17 cellular contexts compared by ENCODE assay signal in genomic region chr19:30178721-30179402, GRCh38.
DNase-seq lines count a peak whose midpoint lies in the region; ATAC-seq and TF ChIP-seq lines count a peak whose summit lies in the region.
"Had no signal": no experiment of that assay in that cellular context is flagged by ENCODE, and none has a peak within 500 bp of the region (broad histone marks: within the 10 kb centered on the region; RNA-seq: fewer than 3 reads in every experiment).

No MANE protein-coding gene starts in this region.

- POLR2A ChIA-PET in WTC11 (lab: Charles Lee) = no interaction called here
- POLR2A ChIA-PET in naive thymus-derived CD4-positive, alpha-beta T cell (lab: Charles Lee) = no interaction called here

- peaks cover 2% of the 10 kb centered on the region for H3K27me3 Mint-ChIP-seq in activated CD4-positive, alpha-beta T cell treated with anti-CD3 and anti-CD28 coated beads, Interleukin-2, amount 10 ng/mL, durations not matched to agents 24 days and 14 days
- H3K27me3 Mint-ChIP-seq in WTC11 (ENCODE audit: low read depth) (peaks cover 11% of the 10 kb centered on the region), osteocyte (ENCODE audit: unreplicated experiment) (no peaks in the 10 kb centered on the region)
- H3K27me3 Mint-ChIP-seq in naive thymus-derived CD4-positive, alpha-beta T cell = peaks cover 0 to 35% (median 19%) of the 10 kb centered on the region in 5 donors

- CTCF ChIA-PET in WTC11 (lab: Charles Lee) = no interaction called here
- CTCF ChIA-PET in naive thymus-derived CD4-positive, alpha-beta T cell (lab: Charles Lee) = no interaction called here

- peak; percentile 23 for DNase-seq in activated CD4-positive, alpha-beta T cell treated with anti-CD3 and anti-CD28 coated beads, Interleukin-2, amount 10 ng/mL, durations not matched to agents 24 days and 14 days
- DNase-seq in activated CD4-positive, alpha-beta T cell treated with anti-CD3 and anti-CD28 coated beads, Interleukin-2, amount 50 U/mL, for 1 hour = no peak
- no peak for DNase-seq in WTC11 (ENCODE audit: low spot score)
- peak; percentile 18 for DNase-seq in iPS-NIHi7 (ENCODE audit: extremely low spot score)
- DNase-seq in osteocyte (ENCODE audit: extremely low spot score, unreplicated experiment) = no peak
- DNase-seq in SHP77 (lab: John Stamatoyannopoulos, UW) = no peak
- no peak for DNase-seq in naive thymus-derived CD4-positive, alpha-beta T cell
- DNase-seq: AML-193; Caco-2; CD8-positive, alpha-beta memory T cell; DND-41; GM23248; KG1 had no signal

- peaks cover 20% of the 10 kb centered on the region for H3K9me3 Mint-ChIP-seq in activated CD4-positive, alpha-beta T cell treated with anti-CD3 and anti-CD28 coated beads, Interleukin-2, amount 10 ng/mL, durations not matched to agents 24 days and 14 days
- H3K9me3 Mint-ChIP-seq in WTC11 (peaks cover 64% of the 10 kb centered on the region), osteocyte (ENCODE audit: unreplicated experiment) (peaks cover 67% of the 10 kb centered on the region)
- H3K9me3 Mint-ChIP-seq in naive thymus-derived CD4-positive, alpha-beta T cell = peaks cover 10 to 66% (median 27%) of the 10 kb centered on the region in 11 donors

- no peaks in the 10 kb centered on the region for H3K36me3 ChIP-seq in naive thymus-derived CD4-positive, alpha-beta T cell (ENCODE audit: control insufficient read depth in 2 of 3, insufficient read depth in 3 of 3, low read length in 3 of 3)
- H3K36me3 ChIP-seq: BLaER1 had no signal

- H3K9me3 ChIP-seq in naive thymus-derived CD4-positive, alpha-beta T cell (ENCODE audit: control insufficient read depth in 2 of 3, low read length in 3 of 3) = peaks cover 0 to 6% (median 6%) of the 10 kb centered on the region in 3 experiments

- H3K4me1 Mint-ChIP-seq in activated CD4-positive, alpha-beta T cell treated with anti-CD3 and anti-CD28 coated beads, Interleukin-2, amount 10 ng/mL, durations not matched to agents 24 days and 14 days = no peaks in the 10 kb centered on the region
- H3K4me1 Mint-ChIP-seq in WTC11 (peaks cover 33% of the 10 kb centered on the region), osteocyte (ENCODE audit: unreplicated experiment) (no peaks in the 10 kb centered on the region)
- H3K4me1 Mint-ChIP-seq in naive thymus-derived CD4-positive, alpha-beta T cell = no peaks in the 10 kb centered on the region
- H3K4me1 Mint-ChIP-seq: CD8-positive, alpha-beta memory T cell; IgD-negative memory B cell had no signal

- intact Hi-C loops in activated CD4-positive, alpha-beta T cell treated with anti-CD3 and anti-CD28 coated beads, Interleukin-2, amount 10 ng/mL, durations not matched to agents 24 days and 14 days (cut with micrococcal nuclease) = no loop called here
- intact Hi-C loops in naive thymus-derived CD4-positive, alpha-beta T cell (cut with micrococcal nuclease) = no loop called here

- H3K4me3 Mint-ChIP-seq in activated CD4-positive, alpha-beta T cell treated with anti-CD3 and anti-CD28 coated beads, Interleukin-2, amount 10 ng/mL, durations not matched to agents 24 days and 14 days = no peak overlapping the region
- no peak overlapping the region for H3K4me3 Mint-ChIP-seq in WTC11
- H3K4me3 Mint-ChIP-seq in osteocyte (ENCODE audit: unreplicated experiment) = no peak overlapping the region
- no peak overlapping the region for H3K4me3 Mint-ChIP-seq in naive thymus-derived CD4-positive, alpha-beta T cell
- H3K4me3 Mint-ChIP-seq: CD8-positive, alpha-beta memory T cell; IgD-negative memory B cell had no signal

- no peaks in the 10 kb centered on the region for H3K27me3 ChIP-seq in naive thymus-derived CD4-positive, alpha-beta T cell (ENCODE audit: control insufficient read depth in 2 of 2, insufficient read depth in 2 of 2, low read length in 2 of 2)
- H3K27me3 ChIP-seq: BLaER1 had no signal

- no peak overlapping the region for H3K27ac Mint-ChIP-seq in activated CD4-positive, alpha-beta T cell treated with anti-CD3 and anti-CD28 coated beads, Interleukin-2, amount 10 ng/mL, durations not matched to agents 24 days and 14 days
- no peak overlapping the region; the same call in 1 of the 2 replicates for H3K27ac Mint-ChIP-seq in WTC11
- no peak overlapping the region for H3K27ac Mint-ChIP-seq in osteocyte (ENCODE audit: unreplicated experiment)
- no peak overlapping the region for H3K27ac Mint-ChIP-seq in naive thymus-derived CD4-positive, alpha-beta T cell
- H3K27ac Mint-ChIP-seq: CD8-positive, alpha-beta memory T cell; IgD-negative memory B cell had no signal

- no peak for TF ChIP-seq CTCF in WTC11 (IDR thresholded peaks at IDR 0.05)
- TF ChIP-seq CTCF in osteocyte (IDR thresholded peaks at IDR 0.05) = no peak

- no peaks in the 10 kb centered on the region for H3K36me3 Mint-ChIP-seq in activated CD4-positive, alpha-beta T cell treated with anti-CD3 and anti-CD28 coated beads, Interleukin-2, amount 10 ng/mL, durations not matched to agents 24 days and 14 days (ENCODE audit: low read depth)
- H3K36me3 Mint-ChIP-seq in WTC11 = peaks cover 37% of the 10 kb centered on the region
- H3K36me3 Mint-ChIP-seq in osteocyte (ENCODE audit: unreplicated experiment) = no peaks in the 10 kb centered on the region
- peaks cover 0 to 13% (median under 1%) of the 10 kb centered on the region in 5 donors for H3K36me3 Mint-ChIP-seq in naive thymus-derived CD4-positive, alpha-beta T cell
- H3K36me3 Mint-ChIP-seq: CD8-positive, alpha-beta memory T cell had no signal

- no peaks in the 10 kb centered on the region for H3K4me1 ChIP-seq in naive thymus-derived CD4-positive, alpha-beta T cell (ENCODE audit: control insufficient read depth in 2 of 2, insufficient read depth in 2 of 2, low read length in 2 of 2)
- H3K4me1 ChIP-seq: BLaER1, Caco-2 had no signal

- H3K4me3 ChIP-seq in naive thymus-derived CD4-positive, alpha-beta T cell (ENCODE audit: low read length) = no peak overlapping the region
- H3K4me3 ChIP-seq: BLaER1, GM23248 had no signal

- no peak overlapping the region for H3K27ac ChIP-seq in naive thymus-derived CD4-positive, alpha-beta T cell (ENCODE audit: low read depth, low read length)
- H3K27ac ChIP-seq: 22Rv1, BLaER1, GM23248 had no signal

- ATAC-seq in WTC11 = peak; percentile 60
- no peak for ATAC-seq in naive thymus-derived CD4-positive, alpha-beta T cell
- ATAC-seq: HCT116 had no signal

TF ChIP-seq in WTC11, 78 proteins besides CTCF, POLR2A, EP300 and RAD21:
- TF ChIP-seq NFE2L1 (CRISPR knock-in tag; IDR thresholded peaks at IDR 0.05) (no peak), ZNF121 (CRISPR knock-in tag; IDR thresholded peaks at IDR 0.05) (no peak), NFATC4 (CRISPR knock-in tag; IDR thresholded peaks at IDR 0.05) (no peak), FOXP1 (CRISPR knock-in tag; IDR thresholded peaks at IDR 0.05; ENCODE audit: borderline replicate concordance) (no peak), ESRRA (CRISPR knock-in tag; IDR thresholded peaks at IDR 0.05; ENCODE audit: borderline replicate concordance) (no peak), TEAD1 (CRISPR knock-in tag; IDR thresholded peaks at IDR 0.05) (no peak), ZNF425 (CRISPR knock-in tag; conservative IDR thresholded peaks at IDR 0.05) (no peak), CREB1 (CRISPR knock-in tag; IDR thresholded peaks at IDR 0.05) (no peak), CREM (CRISPR knock-in tag; IDR thresholded peaks at IDR 0.05) (no peak), KAT7 (CRISPR knock-in tag; IDR thresholded peaks at IDR 0.05; ENCODE audit: borderline replicate concordance) (no peak), SMAD4 (CRISPR knock-in tag; IDR thresholded peaks at IDR 0.05) (no peak), FOXP4 (CRISPR knock-in tag; IDR thresholded peaks at IDR 0.05) (no peak)

Comparison
In these comparisons a context has a peak if more than half of its experiments do, and no peak if none do; other contexts are left out.
1. DNase-seq: peak in activated CD4-positive, alpha-beta T cell treated with anti-CD3 and anti-CD28 coated beads, Interleukin-2, amount 10 ng/mL, durations not matched to agents 24 days and 14 days (single experiment) and iPS-NIHi7 (single experiment); none in activated CD4-positive, alpha-beta T cell treated with anti-CD3 and anti-CD28 coated beads, Interleukin-2, amount 50 U/mL, for 1 hour (single experiment), WTC11 (single experiment), osteocyte (single experiment), SHP77 (0 of 2) and naive thymus-derived CD4-positive, alpha-beta T cell (0 of 9).